ENCODE assay signal across 17 cellular contexts in genomic region chr1:93013311-93014091, GRCh38. TPM values are rescaled to one million over a fixed set of nuclear protein-coding genes. Genes with fewer than 3 reads are reported as not detected.
DNase-seq lines count a peak whose midpoint lies in the region; ATAC-seq, FAIRE-seq and TF ChIP-seq lines count a peak whose summit lies in the region.
"Had no signal": no experiment of that assay in that cellular context is flagged by ENCODE, and none has a peak within 500 bp of the region (broad histone marks: within the 10 kb centered on the region; RNA-seq: fewer than 3 reads in every experiment).

No MANE protein-coding gene starts in this region.

- H3F3A ChIP-seq in PC-9 (ENCODE audit: insufficient read depth, low read depth): peaks cover 45% of the 10 kb centered on the region

- no peak for TF ChIP-seq POLR2A in H54 (IDR thresholded peaks at IDR 0.05; ENCODE audit: low read depth, low read length)

- H3K27ac ChIP-seq in A673 (ENCODE audit: low read depth, low read length, poor library complexity, severe bottlenecking): peak overlapping the region; percentile 82
- H3K27ac ChIP-seq in PC-9: peak overlapping the region; percentile 93
- H3K27ac ChIP-seq: A549 had no signal

- ATAC-seq in GM18861 (IDR thresholded peaks at IDR 0.05; ENCODE audit: unreplicated experiment): no peak
- ATAC-seq: A549 had no signal

- BruUV-seq in A673 (replicated peaks; lab: Mats Ljungman, UMichigan): no TSS peak
- no TSS peak for BruUV-seq in PC-9 (replicated peaks; lab: Mats Ljungman, UMichigan)

- no peaks in the 10 kb centered on the region for H3K9me3 ChIP-seq in A673 (ENCODE audit: low read depth, low read length, poor library complexity, severe bottlenecking)
- H3K9me3 ChIP-seq in PC-9 (ENCODE audit: insufficient read depth, low read depth): no peaks in the 10 kb centered on the region
- H3K9me3 ChIP-seq: A549 had no signal

- H3K4me1 ChIP-seq in A673 (ENCODE audit: insufficient read depth, low read length, poor library complexity, severe bottlenecking): peaks cover 56% of the 10 kb centered on the region
- peaks cover 71% of the 10 kb centered on the region for H3K4me1 ChIP-seq in PC-9 (replicated peaks; ENCODE audit: insufficient read depth)

- no peak overlapping the region for H3K4me3 ChIP-seq in A673 (ENCODE audit: low read depth, low read length, poor library complexity, severe bottlenecking)
- no peak overlapping the region for H3K4me3 ChIP-seq in PC-9
- H3K4me3 ChIP-seq: A549 had no signal

- TF ChIP-seq CTCF in A673 (conservative IDR thresholded peaks at IDR 0.05; ENCODE audit: low read depth, low read length) (no peak), PC-9 (conservative IDR thresholded peaks at IDR 0.05) (no peak)

- no peaks in the 10 kb centered on the region for H3K9me2 ChIP-seq in PC-9 (ENCODE audit: insufficient read depth)

- peak; percentile 60 for FAIRE-seq in H54 (lab: Jason Lieb, UNC)
- FAIRE-seq: A549, D721Med, RCC 7860 had no signal

- peak overlapping the region; percentile 70 for H3K4me2 ChIP-seq in PC-9
- H3K4me2 ChIP-seq: A549 had no signal

- POLR2A ChIA-PET in A673 (lab: Charles Lee; ENCODE audit: low non-redundant PET) (interaction anchor here (0.6 kb wide), 1 partner anchor 47 kb away, joined by 6 read pairs; no protein-coding TSS in a partner anchor), PC-9 (lab: Charles Lee; ENCODE audit: unreplicated experiment) (no interaction called here)

- CTCF ChIA-PET in A673 (lab: Charles Lee): no interaction called here
- CTCF ChIA-PET in PC-9 (lab: Charles Lee): interaction anchor here (0.6 kb wide), 1 partner anchor 824 kb away, joined by 3 read pairs; no protein-coding TSS in a partner anchor

- intact Hi-C loops in A673 (cut with micrococcal nuclease; ENCODE audit: unreplicated experiment) (loop anchor here (2.0 kb wide), 1 partner anchor 65 kb away; the partner anchor contains the start of gene MTF2), PC-9 (cut with micrococcal nuclease; ENCODE audit: unreplicated experiment) (loop anchor here (2.0 kb wide), 1 partner anchor 65 kb away; the partner anchor contains the start of gene MTF2)

- H3K27me3 ChIP-seq in A673 (replicated peaks; ENCODE audit: insufficient read depth, low read depth, low read length, poor library complexity) (no peaks in the 10 kb centered on the region), PC-9 (ENCODE audit: insufficient read depth, low read depth) (no peaks in the 10 kb centered on the region)

- H4K20me1 ChIP-seq in PC-9 (ENCODE audit: insufficient read depth): no peaks in the 10 kb centered on the region

- H2AFZ ChIP-seq in PC-9: peak overlapping the region; percentile 17; the same call in 1 of the 2 replicates

- H3K36me3 ChIP-seq in A673 (ENCODE audit: insufficient read depth, low read length, poor library complexity, severe bottlenecking) (no peaks in the 10 kb centered on the region), PC-9 (ENCODE audit: low read depth) (no peaks in the 10 kb centered on the region)

- no peak for DNase-seq in A673 (ENCODE audit: low spot score)
- DNase-seq in H54 (ENCODE audit: insufficient read length, low spot score): no peak
- DNase-seq in PC-9: peak in 1 of 2 experiments; percentile 56
- peak; percentile 18 for DNase-seq in iris pigment epithelial cell (ENCODE audit: low read depth)
- DNase-seq in NCI-H2196 (lab: John Stamatoyannopoulos, UW; ENCODE audit: unreplicated experiment): no peak
- no peak for DNase-seq in activated naive CD4-positive, alpha-beta T cell treated with Interleukin-2 at 50 U/mL for 16 hours
- no peak for DNase-seq in dedifferentiated amniotic fluid mesenchymal stem cell (ENCODE audit: extremely low spot score)
- DNase-seq: CD4-positive, alpha-beta T cell; HCEC 1CT; NCI-H146; NCI-H446; NCI-H748 treated with DMSO at 0.1 percent for 48 hours; SHP77 treated with DMSO at 0.1 percent for 48 hours had no signal

- H3K79me2 ChIP-seq in PC-9 (ENCODE audit: low read depth): no peaks in the 10 kb centered on the region

RNA-seq across cellular contexts. Expression of gene DIPK1A, which starts 52.2 kb away (rescaled TPM):
- total RNA-seq in A673 (2021): 10.3 and 10.9 TPM in 2 replicates
- 10.5 and 11.2 TPM in 2 replicates for total RNA-seq in PC-9 (2021)
